Comparison of ENCODE assay signal across 12 cellular contexts in genomic region chr5:170522211-170523128, GRCh38. TPM values are rescaled to one million over a fixed set of nuclear protein-coding genes. Genes with fewer than 3 reads are reported as not detected.
DNase-seq lines count a peak whose midpoint lies in the region; ATAC-seq and TF ChIP-seq lines count a peak whose summit lies in the region.
"Had no signal": no experiment of that assay in that cellular context is flagged by ENCODE, and none has a peak within 500 bp of the region (broad histone marks: within the 10 kb centered on the region; RNA-seq: fewer than 3 reads in every experiment).

No MANE protein-coding gene starts in this region.

- H3K27ac Mint-ChIP-seq in CD8-positive, alpha-beta T cell: no peak overlapping the region
- H3K27ac Mint-ChIP-seq: activated naive CD8-positive, alpha-beta T cell; CD8-positive, alpha-beta memory T cell had no signal

- no peak overlapping the region for H3K4me3 Mint-ChIP-seq in CD8-positive, alpha-beta T cell
- H3K4me3 Mint-ChIP-seq: activated naive CD8-positive, alpha-beta T cell; CD8-positive, alpha-beta memory T cell had no signal

- H3K27me3 ChIP-seq in CD8-positive, alpha-beta T cell (ENCODE audit: insufficient read depth, low read length): no peaks in the 10 kb centered on the region
- no peaks in the 10 kb centered on the region for H3K27me3 ChIP-seq in HAP-1 (ENCODE audit: low read depth)

- no peak overlapping the region for H3K4me3 ChIP-seq in CD8-positive, alpha-beta T cell (ENCODE audit: low read depth, low read length)
- H3K4me3 ChIP-seq in HAP-1: no peak overlapping the region
- H3K4me3 ChIP-seq: smooth muscle cell had no signal

- no peaks in the 10 kb centered on the region for H3K36me3 Mint-ChIP-seq in CD8-positive, alpha-beta T cell
- H3K36me3 Mint-ChIP-seq: activated naive CD8-positive, alpha-beta T cell; CD8-positive, alpha-beta memory T cell had no signal

- ATAC-seq in CD8-positive, alpha-beta T cell: no peak
- ATAC-seq in GM18873 (IDR thresholded peaks at IDR 0.05; ENCODE audit: low FRiP score, unreplicated experiment): no peak

- no peaks in the 10 kb centered on the region for H3K9me3 Mint-ChIP-seq in CD8-positive, alpha-beta T cell
- H3K9me3 Mint-ChIP-seq: CD8-positive, alpha-beta memory T cell had no signal

- TF ChIP-seq CTCF in CD8-positive, alpha-beta T cell (IDR thresholded peaks at IDR 0.05): no peak

- CTCF ChIA-PET in CD8-positive, alpha-beta T cell (lab: Charles Lee): no interaction called here

- POLR2A ChIA-PET in CD8-positive, alpha-beta T cell (lab: Charles Lee): interaction anchor here (0.6 kb wide), 1 partner anchor 102 kb away, joined by 3 read pairs; no protein-coding TSS in a partner anchor

- DNase-seq in ACHN (peak; percentile 97), HS-5 (ENCODE audit: low read depth) (peak; percentile 59), SK-MEL-5 (ENCODE audit: low read depth, low spot score) (peak; percentile 4), fibroblast of the conjunctiva (ENCODE audit: low read depth) (peak; percentile 10), HAP-1 (ENCODE audit: low spot score in 2 of 2) (no peak), HuH-7 (ENCODE audit: low spot score) (no peak)
- no peak for DNase-seq in CD8-positive, alpha-beta T cell
- DNase-seq: CD8-positive, alpha-beta memory T cell had no signal

- H3K4me1 ChIP-seq in CD8-positive, alpha-beta T cell (ENCODE audit: insufficient read depth, low read length): no peaks in the 10 kb centered on the region
- no peaks in the 10 kb centered on the region for H3K4me1 ChIP-seq in HAP-1

- in situ Hi-C loops in ACHN (cut with HindIII; ENCODE audit: low pct_ligation_motif_present, low pct_unique_long_range_greater_than_20kb, low sequenced_read_pairs): no loop called here
- in situ Hi-C loops in SK-MEL-5 (cut with HindIII; ENCODE audit: low pct_unique_long_range_greater_than_20kb, low sequenced_read_pairs): no loop called here
- in situ Hi-C loops in HAP-1 (cut with MboI; ENCODE audit: low sequenced_read_pairs): no loop called here

- H3K27ac ChIP-seq in CD8-positive, alpha-beta T cell (ENCODE audit: low read depth, low read length): no peak overlapping the region
- H3K27ac ChIP-seq: HL-60 had no signal

- intact Hi-C loops in CD8-positive, alpha-beta T cell (cut with DNase I, micrococcal nuclease): no loop called here

- no peaks in the 10 kb centered on the region for H3K4me1 Mint-ChIP-seq in CD8-positive, alpha-beta T cell (ENCODE audit: low read depth)
- H3K4me1 Mint-ChIP-seq: CD8-positive, alpha-beta memory T cell had no signal

- no peaks in the 10 kb centered on the region for H3K9me3 ChIP-seq in CD8-positive, alpha-beta T cell (ENCODE audit: low read length)
- no peaks in the 10 kb centered on the region for H3K9me3 ChIP-seq in HAP-1

- H3K36me3 ChIP-seq in CD8-positive, alpha-beta T cell (ENCODE audit: insufficient read depth, low read length): no peaks in the 10 kb centered on the region
- H3K36me3 ChIP-seq in HAP-1 (replicated peaks): no peaks in the 10 kb centered on the region

- no peaks in the 10 kb centered on the region for H3K27me3 Mint-ChIP-seq in CD8-positive, alpha-beta T cell (ENCODE audit: low read depth)

RNA-seq across cellular contexts. Expression of gene KCNIP1, which starts 18.6 kb away (rescaled TPM):
- total RNA-seq in SK-MEL-5 (2014; rRNA removed; shearing (Covaris generic)): not detected in 2 replicates
- not detected in 2 replicates for polyA plus RNA-seq in SK-MEL-5 (2015; cell fraction: cytosol; rRNA removed)
- not detected in 2 replicates for polyA plus RNA-seq in SK-MEL-5 (2015; cell fraction: nucleus; rRNA removed)
- total RNA-seq in CD8-positive, alpha-beta T cell: not detected
- total RNA-seq: CD8-positive, alpha-beta memory T cell; smooth muscle cell had no signal
- polyA plus RNA-seq: CD8-positive, alpha-beta memory T cell had no signal

Comparison
In these comparisons a context has a peak if more than half of its experiments do, and no peak if none do; other contexts are left out.
1. DNase-seq: peak in ACHN (single experiment), HS-5 (single experiment), SK-MEL-5 (single experiment) and fibroblast of the conjunctiva (single experiment); none in CD8-positive, alpha-beta T cell (0 of 7), HAP-1 (0 of 2) and HuH-7 (single experiment).